ENCODE assay signal across 26 cellular contexts in genomic region chr4:134141728-134142127, GRCh38. TPM values are rescaled to one million over a fixed set of nuclear protein-coding genes. Genes with fewer than 3 reads are reported as not detected.
DNase-seq lines count a peak whose midpoint lies in the region; ATAC-seq, FAIRE-seq and TF ChIP-seq lines count a peak whose summit lies in the region.
"Had no signal": no experiment of that assay in that cellular context is flagged by ENCODE, and none has a peak within 500 bp of the region (broad histone marks: within the 10 kb centered on the region; RNA-seq: fewer than 3 reads in every experiment).

No MANE protein-coding gene starts in this region.

- POLR2A ChIA-PET in A549 (lab: Yijun Ruan, JAX), result no interaction called here

- H3K9me2 ChIP-seq in OCI-LY1 (ENCODE audit: low read depth, low read length), result no peaks in the 10 kb centered on the region

- no peak for TF ChIP-seq POLR2A in A549 (IDR thresholded peaks at IDR 0.05; ENCODE audit: low read length)

- no peak for TF ChIP-seq CTCF in A549 (IDR thresholded peaks at IDR 0.05)
- TF ChIP-seq CTCF in OCI-LY1 (IDR thresholded peaks at IDR 0.05; ENCODE audit: low read length), result no peak
- TF ChIP-seq CTCF in smooth muscle cell (IDR thresholded peaks at IDR 0.05; ENCODE audit: borderline replicate concordance, insufficient read depth, poor library complexity, severe bottlenecking), result no peak

- TF ChIP-seq EP300 in A549 (IDR thresholded peaks at IDR 0.05), result no peak

- H3K4me1 ChIP-seq in A549, result no peaks in the 10 kb centered on the region
- peaks cover 4% of the 10 kb centered on the region for H3K4me1 ChIP-seq in OCI-LY1 (ENCODE audit: insufficient read depth, low read length, severe bottlenecking)
- H3K4me1 ChIP-seq in smooth muscle cell (ENCODE audit: low read depth), result no peaks in the 10 kb centered on the region
- H3K4me1 ChIP-seq: BLaER1 had no signal

- H3K27ac ChIP-seq in A549 (no peak overlapping the region), OCI-LY1 (ENCODE audit: low read depth, low read length, poor library complexity, severe bottlenecking) (no peak overlapping the region), smooth muscle cell (ENCODE audit: low read depth) (no peak overlapping the region)
- H3K27ac ChIP-seq: 22Rv1, BLaER1 had no signal

- no peak for TF ChIP-seq RAD21 in A549 (conservative IDR thresholded peaks at IDR 0.05 in 1 of 2, IDR thresholded peaks at IDR 0.05 in 1 of 2)

- H3K9me3 ChIP-seq in A549 (no peaks in the 10 kb centered on the region), OCI-LY1 (ENCODE audit: low read length) (peaks cover 3% of the 10 kb centered on the region; the same call in 1 of the 2 replicates), smooth muscle cell (replicated peaks; ENCODE audit: low read depth) (no peaks in the 10 kb centered on the region)
- H3K9me3 ChIP-seq: BE2C had no signal

- CTCF ChIA-PET in A549 (lab: Yijun Ruan, JAX), result no interaction called here

- no peaks in the 10 kb centered on the region for H3K36me3 ChIP-seq in OCI-LY1 (ENCODE audit: insufficient read depth, low read length)
- no peaks in the 10 kb centered on the region for H3K36me3 ChIP-seq in smooth muscle cell (ENCODE audit: low read depth)
- H3K36me3 ChIP-seq: BE2C, BLaER1 had no signal

- peak overlapping the region; percentile 33; the same call in 1 of the 3 replicates for H3K4me2 ChIP-seq in A549
- H3K4me2 ChIP-seq in OCI-LY1 (ENCODE audit: low read length), result no peak overlapping the region
- H3K4me2 ChIP-seq in smooth muscle cell, result no peak overlapping the region
- H3K4me2 ChIP-seq: BLaER1 had no signal

- no peak overlapping the region for H3K4me3 ChIP-seq in A549
- no peak overlapping the region for H3K4me3 ChIP-seq in OCI-LY1 (ENCODE audit: low read depth, low read length, poor library complexity, severe bottlenecking)
- no peak overlapping the region for H3K4me3 ChIP-seq in smooth muscle cell
- H3K4me3 ChIP-seq: BLaER1, GM12878 had no signal

- ATAC-seq in A549 (no peak), HG02885 (IDR thresholded peaks at IDR 0.05; ENCODE audit: poor library complexity, unreplicated experiment) (no peak), GM18519 (IDR thresholded peaks at IDR 0.05; ENCODE audit: low FRiP score, unreplicated experiment) (no peak)
- ATAC-seq: GM12878 had no signal

- H3K27me3 ChIP-seq in OCI-LY1 (ENCODE audit: insufficient read depth, low read length) (no peaks in the 10 kb centered on the region), smooth muscle cell (ENCODE audit: low read depth) (no peaks in the 10 kb centered on the region)
- H3K27me3 ChIP-seq: BE2C, BLaER1 had no signal

- DNase-seq in A549 (ENCODE audit: low read depth in 1 of 2, low spot score in 1 of 2) (no peak), smooth muscle cell (lab: John Stamatoyannopoulos, UW; ENCODE audit: unreplicated experiment) (no peak)
- DNase-seq: ACHN; BE2C; C1 segment of cervical spinal cord; CD4-positive, alpha-beta memory T cell; CD4-positive, CD25-positive, alpha-beta regulatory T cell; CD8-positive, alpha-beta memory T cell; COR-L47; DMS 273 treated with DMSO at 0.1 percent for 48 hours; DMS153; DMS53; DMS79; DND-41; EL; GDM1 had no signal

- FAIRE-seq in A549 (lab: Jason Lieb, UNC), result no peak
- FAIRE-seq: GM12878, GM12892, GM18507, GM19239 had no signal

- no peaks in the 10 kb centered on the region for H3K79me2 ChIP-seq in OCI-LY1 (ENCODE audit: insufficient read depth, low read length)
- no peaks in the 10 kb centered on the region for H3K79me2 ChIP-seq in smooth muscle cell (ENCODE audit: low read depth)

- peak overlapping the region; percentile 38; the same call in 1 of the 2 replicates for H2AFZ ChIP-seq in OCI-LY1 (ENCODE audit: low read length)
- H2AFZ ChIP-seq in smooth muscle cell (ENCODE audit: low read depth), result peak overlapping the region; percentile 67

- no peak overlapping the region for H3K9ac ChIP-seq in OCI-LY1 (ENCODE audit: low read length)
- no peak overlapping the region for H3K9ac ChIP-seq in smooth muscle cell (ENCODE audit: low read depth)
- H3K9ac ChIP-seq: BLaER1 had no signal

- WGBS in A549 (ENCODE audit: missing lambda C conversion rate), result 46% methylated on average over 2 of the region's 2 CpGs
- 57% methylated on average over 2 of the region's 2 CpGs for WGBS in smooth muscle cell (ENCODE audit: low lambda C conversion rate)

- H3F3A ChIP-seq in OCI-LY1 (ENCODE audit: insufficient read depth, low read length) (no peaks in the 10 kb centered on the region), smooth muscle cell (ENCODE audit: low read depth) (no peaks in the 10 kb centered on the region)

- no peaks in the 10 kb centered on the region for H4K20me1 ChIP-seq in OCI-LY1 (ENCODE audit: insufficient read depth, low read length)
- H4K20me1 ChIP-seq in smooth muscle cell (ENCODE audit: low read depth), result no peaks in the 10 kb centered on the region
- H4K20me1 ChIP-seq: BLaER1 had no signal

TF ChIP-seq in A549, 52 proteins besides CTCF, POLR2A, EP300 and RAD21:
- TF ChIP-seq HEYL (CRISPR knock-in tag; IDR thresholded peaks at IDR 0.05) (no peak), ZNF302 (CRISPR knock-in tag; IDR thresholded peaks at IDR 0.05) (no peak), JUNB (IDR thresholded peaks at IDR 0.05) (no peak)
TF ChIP-seq in A549: peak in this region for 0.

RNA-seq across cellular contexts. Expression of gene PABPC4L, which starts 59.9 kb away (rescaled TPM):
- 0.40 and 0.56 TPM in 2 replicates for polyA plus RNA-seq in A549 (2011; rRNA removed)
- polyA plus RNA-seq in A549 (2012; cell fraction: cytosol; rRNA removed), result 0.06 and 0.07 TPM in 2 replicates
- polyA plus RNA-seq in A549 (2012; cell fraction: nucleus; rRNA removed), result 0.05 TPM in 2 replicates
- polyA plus RNA-seq in A549 (2017; fragmentation: RNase III; extraction: RNeasy Plus Mini Kit Qiagen cat#74134 plus additional on column Dnase treatment), result 0.35 to 0.59 TPM (median 0.53 TPM) in 3 replicates
- 0.50 and 0.58 TPM in 2 replicates for polyA minus RNA-seq in A549 (2011; rRNA and poly(A)+ RNA removed)
- total RNA-seq in smooth muscle cell, result 50.2 and 60.9 TPM in 2 replicates
- 9.1 and 14.2 TPM in 2 replicates for polyA plus RNA-seq in smooth muscle cell
- total RNA-seq: CD4-positive, alpha-beta memory T cell; CD4-positive, CD25-positive, alpha-beta regulatory T cell; CD8-positive, alpha-beta memory T cell; GM12878 had no signal
- polyA plus RNA-seq: CD14-positive monocyte; CD4-positive, alpha-beta memory T cell; CD4-positive, CD25-positive, alpha-beta regulatory T cell; CD8-positive, alpha-beta memory T cell; GM12878 had no signal
